8 cellular contexts compared by ENCODE assay signal in genomic region chr5:141849371-141850182, GRCh38. TPM values are rescaled to one million over a fixed set of nuclear protein-coding genes. Genes with fewer than 3 reads are reported as not detected.
DNase-seq lines count a peak whose midpoint lies in the region; ATAC-seq, FAIRE-seq and TF ChIP-seq lines count a peak whose summit lies in the region.

No MANE protein-coding gene starts in this region.

- no peaks in the 10 kb centered on the region for H3K9me3 Mint-ChIP-seq in activated naive CD8-positive, alpha-beta T cell (ENCODE audit: low read depth)

- WGBS in SK-N-SH (ENCODE audit: low lambda C conversion rate): under 1% methylated on average over 21 of the region's 76 CpGs
- WGBS in pancreas, 2 donors: 0 to 1% methylated on average over 51 to 76 of the region's 76 CpGs
- 1% methylated on average over 38 to 61 of the region's 76 CpGs for WGBS in thyroid gland, 2 donors

- intact Hi-C loops in Right ventricle myocardium inferior (cut with DNase I) (loop anchor here (2.0 to 5.0 kb wide), 2 partner anchors 29 to 37 kb away; partner anchors contain the start of gene PCDH1), pancreas (cut with DNase I) (no loop called here), thyroid gland (cut with DNase I) (no loop called here)

- peak overlapping the region; percentile 85 for H3K4me3 Mint-ChIP-seq in activated naive CD8-positive, alpha-beta T cell

- H3K9me3 ChIP-seq in DOHH2 (ENCODE audit: control insufficient read depth, insufficient read depth, low read length) (no peaks in the 10 kb centered on the region), SK-N-SH (no peaks in the 10 kb centered on the region), pancreas (no peaks in the 10 kb centered on the region), thyroid gland (no peaks in the 10 kb centered on the region)

- H3K36me3 Mint-ChIP-seq in activated naive CD8-positive, alpha-beta T cell: no peaks in the 10 kb centered on the region

- H3F3A ChIP-seq in DOHH2 (ENCODE audit: control insufficient read depth, insufficient read depth) (peaks cover 7% of the 10 kb centered on the region; the same call in 1 of the 2 replicates), SK-N-SH (replicated peaks; ENCODE audit: insufficient read depth) (peaks cover 5% of the 10 kb centered on the region)

- no peaks in the 10 kb centered on the region for H3K27me3 ChIP-seq in DOHH2 (ENCODE audit: control insufficient read depth, low read length)
- H3K27me3 ChIP-seq in SK-N-SH (ENCODE audit: insufficient read depth): no peaks in the 10 kb centered on the region; the same call in 1 of the 2 replicates
- no peaks in the 10 kb centered on the region for H3K27me3 ChIP-seq in pancreas
- H3K27me3 ChIP-seq in thyroid gland: no peaks in the 10 kb centered on the region

- H2AFZ ChIP-seq in SK-N-SH (ENCODE audit: low read depth): peak overlapping the region; percentile 95

- H3K4me1 ChIP-seq in DOHH2 (ENCODE audit: control insufficient read depth, low read length) (peaks cover 50% of the 10 kb centered on the region), SK-N-SH (ENCODE audit: control insufficient read depth in 1 of 2, insufficient read depth in 2 of 2, low read depth in 1 of 2, low read length in 1 of 2) (peaks cover 8 to 34% of the 10 kb centered on the region in 2 experiments; a peak in 3 of 4 replicates), pancreas (peaks cover 5 to 20% (median 13%) of the 10 kb centered on the region in 3 donors), thyroid gland (peaks cover 16 to 32% of the 10 kb centered on the region in 2 donors)

- CTCF ChIA-PET in SK-N-SH (lab: Yijun Ruan, JAX): interaction anchor here (0.9 to 1.9 kb wide), 5 partner anchors 11 to 158 kb away, joined by 3 to 5 read pairs (median 4); partner anchors contain the start of gene PCDH1

- H4K20me1 ChIP-seq in DOHH2 (ENCODE audit: control insufficient read depth, insufficient read depth, low read depth, low read length) (no peaks in the 10 kb centered on the region), SK-N-SH (ENCODE audit: insufficient read depth) (no peaks in the 10 kb centered on the region)

- H3K4me3 ChIP-seq in DOHH2 (ENCODE audit: low read length) (peak overlapping the region; percentile 92), LNCaP clone FGC (ENCODE audit: low read depth, low read length) (peak overlapping the region; percentile 88), SK-N-SH (ENCODE audit: low read depth in 2 of 2, low read length in 1 of 2) (peak overlapping the region; percentile 74 to 82), pancreas (peak overlapping the region; percentile 33 to 67 (median 46)), thyroid gland (replicated peaks in 1 of 3) (peak overlapping the region; percentile 66 to 97 (median 89))

- H3K9me2 ChIP-seq in DOHH2 (replicated peaks; ENCODE audit: control insufficient read depth, low read length) (no peaks in the 10 kb centered on the region), SK-N-SH (no peaks in the 10 kb centered on the region)

- DNase-seq in LNCaP clone FGC (ENCODE audit: low read depth) (peak; percentile 61), SK-N-SH (peak; percentile 95), Right ventricle myocardium inferior (ENCODE audit: missing footprints) (peak; percentile 89), pancreas (peak; percentile 95 to 99 (median 96)), thyroid gland (peak; percentile 94 to 96)

- H3K4me2 ChIP-seq in DOHH2 (ENCODE audit: low read length) (peak overlapping the region; percentile 95), SK-N-SH (peak overlapping the region; percentile 98)

- FAIRE-seq in pancreas (lab: Jason Lieb, UNC): no peak

- POLR2A ChIA-PET in SK-N-SH (lab: Yijun Ruan, JAX): interaction anchor here (0.8 to 1.3 kb wide), 6 partner anchors 11 to 38 kb away, joined by 3 to 4 read pairs (median 3); no protein-coding TSS in a partner anchor

- H3K27me3 Mint-ChIP-seq in activated naive CD8-positive, alpha-beta T cell: no peaks in the 10 kb centered on the region

- peak; percentile 54 to 89 for TF ChIP-seq POLR2A in thyroid gland (IDR thresholded peaks at IDR 0.05)

- peak; percentile 15 for TF ChIP-seq CTCF in DOHH2 (IDR thresholded peaks at IDR 0.05; ENCODE audit: low read depth, low read length, poor library complexity, severe bottlenecking)
- no peak for TF ChIP-seq CTCF in LNCaP clone FGC (IDR thresholded peaks at IDR 0.05; ENCODE audit: control insufficient read depth, extremely low read depth, insufficient read depth)
- TF ChIP-seq CTCF in SK-N-SH (IDR thresholded peaks at IDR 0.05): no peak
- no peak for TF ChIP-seq CTCF in pancreas (IDR thresholded peaks at IDR 0.05)
- TF ChIP-seq CTCF in thyroid gland (IDR thresholded peaks at IDR 0.05): peak in 2 of 6 experiments; percentile 12 to 26

- peak overlapping the region; percentile 88 for H3K27ac ChIP-seq in DOHH2 (ENCODE audit: low read depth, low read length)
- H3K27ac ChIP-seq in SK-N-SH (ENCODE audit: low read depth in 2 of 2, low read length in 1 of 2): peak overlapping the region; percentile 83 to 98
- H3K27ac ChIP-seq in pancreas: peak overlapping the region; percentile 95 to 100 (median 98)
- H3K27ac ChIP-seq in thyroid gland: peak overlapping the region; percentile 95 to 99 (median 99)

- TF ChIP-seq RAD21 in SK-N-SH (IDR thresholded peaks at IDR 0.05; ENCODE audit: low read length): no peak

- peaks cover 13% of the 10 kb centered on the region for H3K4me1 Mint-ChIP-seq in activated naive CD8-positive, alpha-beta T cell (ENCODE audit: low read depth)

- H3K79me2 ChIP-seq in DOHH2 (ENCODE audit: control insufficient read depth, low read length): 0 out of 2 replicates have a peak, but pooled peaks cover 6% of the 10 kb centered on the region
- H3K79me2 ChIP-seq in SK-N-SH (ENCODE audit: insufficient read depth): no peaks in the 10 kb centered on the region

- H3K27ac Mint-ChIP-seq in activated naive CD8-positive, alpha-beta T cell: peak overlapping the region; percentile 41

- peak; percentile 76 for ATAC-seq in GM21737 (IDR thresholded peaks at IDR 0.05; ENCODE audit: unreplicated experiment)
- ATAC-seq in Right ventricle myocardium inferior: peak; percentile 92
- ATAC-seq in pancreas: peak; percentile 90 to 95 (median 95)

- H3K36me3 ChIP-seq in DOHH2 (ENCODE audit: control insufficient read depth, low read length) (no peaks in the 10 kb centered on the region), SK-N-SH (replicated peaks in 1 of 2; ENCODE audit: control insufficient read depth in 1 of 2, insufficient read depth in 2 of 2, low read length in 1 of 2) (no peaks in the 10 kb centered on the region), pancreas (no peaks in the 10 kb centered on the region), thyroid gland (no peaks in the 10 kb centered on the region)

- TF ChIP-seq EP300 in SK-N-SH (IDR thresholded peaks at IDR 0.05; ENCODE audit: borderline replicate concordance in 1 of 2, low read depth in 1 of 2, low read length in 1 of 2): peak in 1 of 2 experiments; percentile 14; a peak in 1 of 4 replicates

- peak overlapping the region; percentile 83 for H3K9ac ChIP-seq in SK-N-SH

TF ChIP-seq in SK-N-SH, 30 proteins besides CTCF, POLR2A, EP300 and RAD21 (continues in another document):
- 0 out of 2 replicates have a peak, but pooled peaks have one; percentile 44 for TF ChIP-seq TAF1 (IDR thresholded peaks at IDR 0.05; ENCODE audit: borderline replicate concordance, low read depth, low read length)
- no peak for TF ChIP-seq TCF12 (IDR thresholded peaks at IDR 0.05)
- no peak for TF ChIP-seq NFIC (IDR thresholded peaks at IDR 0.05; ENCODE audit: borderline replicate concordance)
- TF ChIP-seq MXI1 (IDR thresholded peaks at IDR 0.05; ENCODE audit: low read depth, low read length): peak; percentile 36; the same call in 1 of the 2 replicates
- TF ChIP-seq CHD2 (IDR thresholded peaks at IDR 0.05; ENCODE audit: low read length, partially characterized antibody): peak; percentile 23
- peak; percentile 16; the same call in 1 of the 2 replicates for TF ChIP-seq REST (IDR thresholded peaks at IDR 0.05; ENCODE audit: low read depth, low read length)
- TF ChIP-seq IRF3 (IDR thresholded peaks at IDR 0.05; ENCODE audit: low read depth, low read length): no peak
- no peak for TF ChIP-seq JUND (IDR thresholded peaks at IDR 0.05)

RNA-seq across cellular contexts. Expression of gene PCDH1, which starts 28.6 kb away (rescaled TPM):
- polyA plus RNA-seq in SK-N-SH (2012; rRNA removed) (0.08 and 0.10 TPM in 2 replicates), pancreas (10 to 100 TPM in 1 of 2 donors, 1 to 10 TPM in 1; 6.8 to 10.1 TPM)
- 0.06 and 0.13 TPM in 2 replicates for polyA plus RNA-seq in SK-N-SH (2012; cell fraction: cytosol; rRNA removed)
- polyA plus RNA-seq in SK-N-SH (2012; cell fraction: nucleus; rRNA removed): 0.05 and 0.31 TPM in 2 replicates
- total RNA-seq in Right ventricle myocardium inferior (21.0 TPM), pancreas (10 to 100 TPM; 12.0 to 30.7 (median 16.2) TPM), thyroid gland (10 to 100 TPM; 23.4 to 76.2 (median 37.5) TPM)

Comparison
In these comparisons a context has a peak if more than half of its experiments do, and no peak if none do; other contexts are left out.
1. Peak in every context shown above with its lines: DNase-seq, ATAC-seq, H3K4me3 ChIP-seq and H3K27ac ChIP-seq.